10 cellular contexts compared by ENCODE assay signal in genomic region chr22:42439821-42440674, GRCh38. TPM values are rescaled to one million over a fixed set of nuclear protein-coding genes. Genes with fewer than 3 reads are reported as not detected.
DNase-seq lines count a peak whose midpoint lies in the region; ATAC-seq and TF ChIP-seq lines count a peak whose summit lies in the region.
"Had no signal": no experiment of that assay in that cellular context is flagged by ENCODE, and none has a peak within 500 bp of the region (broad histone marks: within the 10 kb centered on the region; RNA-seq: fewer than 3 reads in every experiment).

No MANE protein-coding gene starts in this region.

- H3K4me3 ChIP-seq in Peyer's patch = no peak overlapping the region

- H3K36me3 Mint-ChIP-seq in activated CD4-positive, alpha-beta T cell treated with anti-CD3 and anti-CD28 coated beads, Interleukin-2, amount 10 ng/mL, durations not matched to agents 7 days and 5 days (ENCODE audit: low read depth) = no peaks in the 10 kb centered on the region

- no peaks in the 10 kb centered on the region for H3K27me3 ChIP-seq in Peyer's patch

- H3K9me3 Mint-ChIP-seq in activated CD4-positive, alpha-beta T cell treated with anti-CD3 and anti-CD28 coated beads, Interleukin-2, amount 10 ng/mL, durations not matched to agents 7 days and 5 days = no peaks in the 10 kb centered on the region
- H3K9me3 Mint-ChIP-seq in stimulated activated naive CD8-positive, alpha-beta T cell treated with anti-CD3 and anti-CD28 coated beads, Interleukin-15, amount 100 ng/mL, for 72 hours = no peaks in the 10 kb centered on the region

- TF ChIP-seq CTCF in Peyer's patch (IDR thresholded peaks at IDR 0.05) = no peak
- TF ChIP-seq CTCF in GM10248 (IDR thresholded peaks at IDR 0.05; ENCODE audit: control extremely low read depth, extremely low read depth, low read depth, missing control alignments) = no peak

- H3K27ac ChIP-seq in Peyer's patch = peak overlapping the region; percentile 24 to 49 (median 40)

- CTCF ChIA-PET in activated CD4-positive, alpha-beta T cell treated with anti-CD3 and anti-CD28 coated beads, Interleukin-2, amount 10 ng/mL, durations not matched to agents 7 days and 5 days (lab: Charles Lee) = interaction anchor here (1.0 to 2.9 kb wide), 2 partner anchors 142 to 348 kb away, joined by 3 to 14 read pairs; partner anchors contain the start of gene NDUFA6
- CTCF ChIA-PET in GM10248 (lab: Yijun Ruan, JAX) = interaction anchor here (0.9 to 5.9 kb wide), 11 partner anchors 11 to 743 kb away, joined by 3 to 80 read pairs (median 3); partner anchors contain the start of gene NDUFA6

- ATAC-seq in esophagus mucosa = peak; percentile 48
- no peak for ATAC-seq in stimulated activated naive CD8-positive, alpha-beta T cell treated with anti-CD3 and anti-CD28 coated beads, Interleukin-15, amount 100 ng/mL, for 72 hours
- no peak for ATAC-seq in HG03571 (IDR thresholded peaks at IDR 0.05; ENCODE audit: unreplicated experiment)

- H3K4me1 ChIP-seq in Peyer's patch = peaks cover 0 to 26% (median 11%) of the 10 kb centered on the region in 4 donors

- POLR2A ChIA-PET in activated CD4-positive, alpha-beta T cell treated with anti-CD3 and anti-CD28 coated beads, Interleukin-2, amount 10 ng/mL, durations not matched to agents 7 days and 5 days (lab: Charles Lee) = no interaction called here
- POLR2A ChIA-PET in GM10248 (lab: Yijun Ruan, JAX) = interaction anchor here (0.6 kb wide), 1 partner anchor 240 kb away, joined by 9 read pairs; no protein-coding TSS in a partner anchor

- H3K27ac Mint-ChIP-seq in activated CD4-positive, alpha-beta T cell treated with anti-CD3 and anti-CD28 coated beads, Interleukin-2, amount 10 ng/mL, durations not matched to agents 7 days and 5 days = no peak overlapping the region
- peak overlapping the region; percentile 13 to 58 for H3K27ac Mint-ChIP-seq in stimulated activated naive CD8-positive, alpha-beta T cell treated with anti-CD3 and anti-CD28 coated beads, Interleukin-15, amount 100 ng/mL, for 72 hours

- H3K9me3 ChIP-seq in Peyer's patch = no peaks in the 10 kb centered on the region

- H3K4me3 Mint-ChIP-seq in activated CD4-positive, alpha-beta T cell treated with anti-CD3 and anti-CD28 coated beads, Interleukin-2, amount 10 ng/mL, durations not matched to agents 7 days and 5 days = no peak overlapping the region
- peak overlapping the region; percentile 4 to 36 for H3K4me3 Mint-ChIP-seq in stimulated activated naive CD8-positive, alpha-beta T cell treated with anti-CD3 and anti-CD28 coated beads, Interleukin-15, amount 100 ng/mL, for 72 hours

- TF ChIP-seq POLR2A in Peyer's patch (IDR thresholded peaks at IDR 0.05) = no peak

- H3K27me3 Mint-ChIP-seq in activated CD4-positive, alpha-beta T cell treated with anti-CD3 and anti-CD28 coated beads, Interleukin-2, amount 10 ng/mL, durations not matched to agents 7 days and 5 days = peaks cover 3% of the 10 kb centered on the region
- peaks cover 12% of the 10 kb centered on the region for H3K27me3 Mint-ChIP-seq in stimulated activated naive CD8-positive, alpha-beta T cell treated with anti-CD3 and anti-CD28 coated beads, Interleukin-15, amount 100 ng/mL, for 72 hours

- no peaks in the 10 kb centered on the region for H3K36me3 ChIP-seq in Peyer's patch

- DNase-seq in activated CD4-positive, alpha-beta T cell treated with anti-CD3 and anti-CD28 coated beads, Interleukin-2, amount 10 ng/mL, durations not matched to agents 7 days and 5 days = peak; percentile 10
- no peak for DNase-seq in activated CD4-positive, alpha-beta T cell treated with anti-CD3 and anti-CD28 coated beads, Interleukin-2, amount 50 U/mL, for 1 hour
- DNase-seq in Peyer's patch (peak in 1 of 3 donors; percentile 54), inferior parietal cortex (ENCODE audit: extremely low spot score) (no peak), GM10248 (ENCODE audit: extremely low spot score) (no peak)
- no peak for DNase-seq in stimulated activated naive CD8-positive, alpha-beta T cell treated with anti-CD3 and anti-CD28 coated beads, Interleukin-15, amount 100 ng/mL, for 72 hours
- DNase-seq: activated gamma-delta T cell treated with Interleukin-2 at 50 U/mL for 16 hours had no signal

- H3K4me1 Mint-ChIP-seq in activated CD4-positive, alpha-beta T cell treated with anti-CD3 and anti-CD28 coated beads, Interleukin-2, amount 10 ng/mL, durations not matched to agents 7 days and 5 days = peaks cover 48% of the 10 kb centered on the region
- H3K4me1 Mint-ChIP-seq in stimulated activated naive CD8-positive, alpha-beta T cell treated with anti-CD3 and anti-CD28 coated beads, Interleukin-15, amount 100 ng/mL, for 72 hours = peaks cover 52% of the 10 kb centered on the region

RNA-seq across cellular contexts. Expression of gene NFAM1, which starts 7.8 kb away (rescaled TPM):
- under 1 TPM; 0.02 to 0.04 TPM for total RNA-seq in activated CD4-positive, alpha-beta T cell treated with anti-CD3 and anti-CD28 coated beads, Interleukin-2, amount 10 ng/mL, durations not matched to agents 7 days and 5 days
- total RNA-seq in Peyer's patch (1 to 10 TPM in 2 of 4 donors, under 1 TPM in 2; 0.35 to 2.4 (median 1.0) TPM), esophagus mucosa (0.88 TPM)
- total RNA-seq: myocyte had no signal
